ENCODE assay signal across 1 cellular context in the genomic region with DNA sequence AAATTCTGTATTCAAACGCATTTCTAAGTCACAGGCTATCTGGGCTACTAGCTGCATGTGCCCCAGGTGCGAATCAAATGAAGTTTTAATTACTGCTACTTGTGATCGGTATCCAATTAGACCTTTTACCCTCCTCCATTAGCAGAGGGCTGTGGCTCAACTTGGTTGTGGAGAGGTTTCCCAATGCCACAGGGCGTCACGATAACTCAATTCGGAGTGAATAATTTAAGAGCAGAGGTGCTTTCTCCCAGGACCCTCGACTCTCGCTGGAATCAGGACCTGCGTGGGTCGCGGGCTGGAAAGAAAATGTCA.
TF ChIP-seq lines count a peak whose summit lies in the region.

No MANE protein-coding gene starts in this region.

TF ChIP-seq in K562, 482 proteins besides CTCF, POLR2A, EP300 and RAD21 (continued from another document and continues in another):
- TF ChIP-seq, protein P1, sequence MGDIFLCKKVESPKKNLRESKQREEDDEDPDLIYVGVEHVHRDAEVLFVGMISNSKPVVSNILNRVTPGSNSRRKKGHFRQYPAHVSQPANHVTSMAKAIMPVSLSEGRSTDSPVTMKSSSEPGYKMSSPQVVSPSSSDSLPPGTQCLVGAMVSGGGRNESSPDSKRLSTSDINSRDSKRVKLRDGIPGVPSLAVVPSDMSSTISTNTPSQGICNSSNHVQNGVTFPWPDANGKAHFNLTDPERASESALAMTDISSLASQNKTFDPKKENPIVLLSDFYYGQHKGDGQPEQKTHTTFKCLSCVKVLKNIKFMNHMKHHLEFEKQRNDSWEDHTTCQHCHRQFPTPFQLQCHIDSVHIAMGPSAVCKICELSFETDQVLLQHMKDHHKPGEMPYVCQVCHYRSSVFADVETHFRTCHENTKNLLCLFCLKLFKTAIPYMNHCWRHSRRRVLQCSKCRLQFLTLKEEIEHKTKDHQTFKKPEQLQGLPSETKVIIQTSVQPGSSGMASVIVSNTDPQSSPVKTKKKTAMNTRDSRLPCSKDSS (IDR thresholded peaks at IDR 0.05; ENCODE audit: low read depth, partially characterized antibody) = no peak
- no peak for TF ChIP-seq ZNF197 (CRISPR knock-in tag; IDR thresholded peaks at IDR 0.05; ENCODE audit: low read depth)
- no peak for TF ChIP-seq TCF3 (CRISPR knock-in tag; IDR thresholded peaks at IDR 0.05)
- TF ChIP-seq, protein P2, sequence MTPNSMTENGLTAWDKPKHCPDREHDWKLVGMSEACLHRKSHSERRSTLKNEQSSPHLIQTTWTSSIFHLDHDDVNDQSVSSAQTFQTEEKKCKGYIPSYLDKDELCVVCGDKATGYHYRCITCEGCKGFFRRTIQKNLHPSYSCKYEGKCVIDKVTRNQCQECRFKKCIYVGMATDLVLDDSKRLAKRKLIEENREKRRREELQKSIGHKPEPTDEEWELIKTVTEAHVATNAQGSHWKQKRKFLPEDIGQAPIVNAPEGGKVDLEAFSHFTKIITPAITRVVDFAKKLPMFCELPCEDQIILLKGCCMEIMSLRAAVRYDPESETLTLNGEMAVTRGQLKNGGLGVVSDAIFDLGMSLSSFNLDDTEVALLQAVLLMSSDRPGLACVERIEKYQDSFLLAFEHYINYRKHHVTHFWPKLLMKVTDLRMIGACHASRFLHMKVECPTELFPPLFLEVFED (CRISPR knock-in tag; conservative IDR thresholded peaks at IDR 0.05) = no peak
- TF ChIP-seq ELF2 (CRISPR knock-in tag; IDR thresholded peaks at IDR 0.05) = no peak
- TF ChIP-seq HDAC1 (IDR thresholded peaks at IDR 0.05) = 0 out of 4 replicates have a peak, but pooled peaks of 1 of the 2 experiments have one; percentile 81
- no peak for TF ChIP-seq MCM5 (IDR thresholded peaks at IDR 0.05; ENCODE audit: low read depth)
- TF ChIP-seq TGIF2 (CRISPR knock-in tag; IDR thresholded peaks at IDR 0.05) = no peak
- TF ChIP-seq MBD2 (IDR thresholded peaks at IDR 0.05; ENCODE audit: borderline replicate concordance, low read depth) = no peak
- TF ChIP-seq ZNF408 (CRISPR knock-in tag; IDR thresholded peaks at IDR 0.05; ENCODE audit: low read depth) = no peak
- no peak for TF ChIP-seq IFI16 (CRISPR knock-in tag; IDR thresholded peaks at IDR 0.05)
- TF ChIP-seq, protein P3, sequence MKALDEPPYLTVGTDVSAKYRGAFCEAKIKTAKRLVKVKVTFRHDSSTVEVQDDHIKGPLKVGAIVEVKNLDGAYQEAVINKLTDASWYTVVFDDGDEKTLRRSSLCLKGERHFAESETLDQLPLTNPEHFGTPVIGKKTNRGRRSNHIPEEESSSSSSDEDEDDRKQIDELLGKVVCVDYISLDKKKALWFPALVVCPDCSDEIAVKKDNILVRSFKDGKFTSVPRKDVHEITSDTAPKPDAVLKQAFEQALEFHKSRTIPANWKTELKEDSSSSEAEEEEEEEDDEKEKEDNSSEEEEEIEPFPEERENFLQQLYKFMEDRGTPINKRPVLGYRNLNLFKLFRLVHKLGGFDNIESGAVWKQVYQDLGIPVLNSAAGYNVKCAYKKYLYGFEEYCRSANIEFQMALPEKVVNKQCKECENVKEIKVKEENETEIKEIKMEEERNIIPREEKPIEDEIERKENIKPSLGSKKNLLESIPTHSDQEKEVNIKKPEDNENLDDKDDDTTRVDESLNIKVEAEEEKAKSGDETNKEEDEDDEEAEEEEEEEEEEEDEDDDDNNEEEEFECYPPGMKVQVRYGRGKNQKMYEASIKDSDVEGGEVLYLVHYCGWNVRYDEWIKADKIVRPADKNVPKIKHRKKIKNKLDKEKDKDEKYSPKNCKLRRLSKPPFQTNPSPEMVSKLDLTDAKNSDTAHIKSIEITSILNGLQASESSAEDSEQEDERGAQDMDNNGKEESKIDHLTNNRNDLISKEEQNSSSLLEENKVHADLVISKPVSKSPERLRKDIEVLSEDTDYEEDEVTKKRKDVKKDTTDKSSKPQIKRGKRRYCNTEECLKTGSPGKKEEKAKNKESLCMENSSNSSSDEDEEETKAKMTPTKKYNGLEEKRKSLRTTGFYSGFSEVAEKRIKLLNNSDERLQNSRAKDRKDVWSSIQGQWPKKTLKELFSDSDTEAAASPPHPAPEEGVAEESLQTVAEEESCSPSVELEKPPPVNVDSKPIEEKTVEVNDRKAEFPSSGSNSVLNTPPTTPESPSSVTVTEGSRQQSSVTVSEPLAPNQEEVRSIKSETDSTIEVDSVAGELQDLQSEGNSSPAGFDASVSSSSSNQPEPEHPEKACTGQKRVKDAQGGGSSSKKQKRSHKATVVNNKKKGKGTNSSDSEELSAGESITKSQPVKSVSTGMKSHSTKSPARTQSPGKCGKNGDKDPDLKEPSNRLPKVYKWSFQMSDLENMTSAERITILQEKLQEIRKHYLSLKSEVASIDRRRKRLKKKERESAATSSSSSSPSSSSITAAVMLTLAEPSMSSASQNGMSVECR (CRISPR knock-in tag; IDR thresholded peaks at IDR 0.05) = 0 out of 2 replicates have a peak, but pooled peaks have one; percentile 38
- no peak for TF ChIP-seq CREBBP (IDR thresholded peaks at IDR 0.05; ENCODE audit: low read depth, low read length)
- TF ChIP-seq SMARCE1 (IDR thresholded peaks at IDR 0.05) = 0 out of 2 replicates have a peak, but pooled peaks have one; percentile 37
- no peak for TF ChIP-seq BRCA1 (IDR thresholded peaks at IDR 0.05)
- TF ChIP-seq BRCA1 (CRISPR knock-in tag; IDR thresholded peaks at IDR 0.05) = no peak
- TF ChIP-seq, protein P4, sequence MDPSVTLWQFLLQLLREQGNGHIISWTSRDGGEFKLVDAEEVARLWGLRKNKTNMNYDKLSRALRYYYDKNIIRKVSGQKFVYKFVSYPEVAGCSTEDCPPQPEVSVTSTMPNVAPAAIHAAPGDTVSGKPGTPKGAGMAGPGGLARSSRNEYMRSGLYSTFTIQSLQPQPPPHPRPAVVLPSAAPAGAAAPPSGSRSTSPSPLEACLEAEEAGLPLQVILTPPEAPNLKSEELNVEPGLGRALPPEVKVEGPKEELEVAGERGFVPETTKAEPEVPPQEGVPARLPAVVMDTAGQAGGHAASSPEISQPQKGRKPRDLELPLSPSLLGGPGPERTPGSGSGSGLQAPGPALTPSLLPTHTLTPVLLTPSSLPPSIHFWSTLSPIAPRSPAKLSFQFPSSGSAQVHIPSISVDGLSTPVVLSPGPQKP (CRISPR knock-in tag; IDR thresholded peaks at IDR 0.05) = no peak
- TF ChIP-seq, protein P5, sequence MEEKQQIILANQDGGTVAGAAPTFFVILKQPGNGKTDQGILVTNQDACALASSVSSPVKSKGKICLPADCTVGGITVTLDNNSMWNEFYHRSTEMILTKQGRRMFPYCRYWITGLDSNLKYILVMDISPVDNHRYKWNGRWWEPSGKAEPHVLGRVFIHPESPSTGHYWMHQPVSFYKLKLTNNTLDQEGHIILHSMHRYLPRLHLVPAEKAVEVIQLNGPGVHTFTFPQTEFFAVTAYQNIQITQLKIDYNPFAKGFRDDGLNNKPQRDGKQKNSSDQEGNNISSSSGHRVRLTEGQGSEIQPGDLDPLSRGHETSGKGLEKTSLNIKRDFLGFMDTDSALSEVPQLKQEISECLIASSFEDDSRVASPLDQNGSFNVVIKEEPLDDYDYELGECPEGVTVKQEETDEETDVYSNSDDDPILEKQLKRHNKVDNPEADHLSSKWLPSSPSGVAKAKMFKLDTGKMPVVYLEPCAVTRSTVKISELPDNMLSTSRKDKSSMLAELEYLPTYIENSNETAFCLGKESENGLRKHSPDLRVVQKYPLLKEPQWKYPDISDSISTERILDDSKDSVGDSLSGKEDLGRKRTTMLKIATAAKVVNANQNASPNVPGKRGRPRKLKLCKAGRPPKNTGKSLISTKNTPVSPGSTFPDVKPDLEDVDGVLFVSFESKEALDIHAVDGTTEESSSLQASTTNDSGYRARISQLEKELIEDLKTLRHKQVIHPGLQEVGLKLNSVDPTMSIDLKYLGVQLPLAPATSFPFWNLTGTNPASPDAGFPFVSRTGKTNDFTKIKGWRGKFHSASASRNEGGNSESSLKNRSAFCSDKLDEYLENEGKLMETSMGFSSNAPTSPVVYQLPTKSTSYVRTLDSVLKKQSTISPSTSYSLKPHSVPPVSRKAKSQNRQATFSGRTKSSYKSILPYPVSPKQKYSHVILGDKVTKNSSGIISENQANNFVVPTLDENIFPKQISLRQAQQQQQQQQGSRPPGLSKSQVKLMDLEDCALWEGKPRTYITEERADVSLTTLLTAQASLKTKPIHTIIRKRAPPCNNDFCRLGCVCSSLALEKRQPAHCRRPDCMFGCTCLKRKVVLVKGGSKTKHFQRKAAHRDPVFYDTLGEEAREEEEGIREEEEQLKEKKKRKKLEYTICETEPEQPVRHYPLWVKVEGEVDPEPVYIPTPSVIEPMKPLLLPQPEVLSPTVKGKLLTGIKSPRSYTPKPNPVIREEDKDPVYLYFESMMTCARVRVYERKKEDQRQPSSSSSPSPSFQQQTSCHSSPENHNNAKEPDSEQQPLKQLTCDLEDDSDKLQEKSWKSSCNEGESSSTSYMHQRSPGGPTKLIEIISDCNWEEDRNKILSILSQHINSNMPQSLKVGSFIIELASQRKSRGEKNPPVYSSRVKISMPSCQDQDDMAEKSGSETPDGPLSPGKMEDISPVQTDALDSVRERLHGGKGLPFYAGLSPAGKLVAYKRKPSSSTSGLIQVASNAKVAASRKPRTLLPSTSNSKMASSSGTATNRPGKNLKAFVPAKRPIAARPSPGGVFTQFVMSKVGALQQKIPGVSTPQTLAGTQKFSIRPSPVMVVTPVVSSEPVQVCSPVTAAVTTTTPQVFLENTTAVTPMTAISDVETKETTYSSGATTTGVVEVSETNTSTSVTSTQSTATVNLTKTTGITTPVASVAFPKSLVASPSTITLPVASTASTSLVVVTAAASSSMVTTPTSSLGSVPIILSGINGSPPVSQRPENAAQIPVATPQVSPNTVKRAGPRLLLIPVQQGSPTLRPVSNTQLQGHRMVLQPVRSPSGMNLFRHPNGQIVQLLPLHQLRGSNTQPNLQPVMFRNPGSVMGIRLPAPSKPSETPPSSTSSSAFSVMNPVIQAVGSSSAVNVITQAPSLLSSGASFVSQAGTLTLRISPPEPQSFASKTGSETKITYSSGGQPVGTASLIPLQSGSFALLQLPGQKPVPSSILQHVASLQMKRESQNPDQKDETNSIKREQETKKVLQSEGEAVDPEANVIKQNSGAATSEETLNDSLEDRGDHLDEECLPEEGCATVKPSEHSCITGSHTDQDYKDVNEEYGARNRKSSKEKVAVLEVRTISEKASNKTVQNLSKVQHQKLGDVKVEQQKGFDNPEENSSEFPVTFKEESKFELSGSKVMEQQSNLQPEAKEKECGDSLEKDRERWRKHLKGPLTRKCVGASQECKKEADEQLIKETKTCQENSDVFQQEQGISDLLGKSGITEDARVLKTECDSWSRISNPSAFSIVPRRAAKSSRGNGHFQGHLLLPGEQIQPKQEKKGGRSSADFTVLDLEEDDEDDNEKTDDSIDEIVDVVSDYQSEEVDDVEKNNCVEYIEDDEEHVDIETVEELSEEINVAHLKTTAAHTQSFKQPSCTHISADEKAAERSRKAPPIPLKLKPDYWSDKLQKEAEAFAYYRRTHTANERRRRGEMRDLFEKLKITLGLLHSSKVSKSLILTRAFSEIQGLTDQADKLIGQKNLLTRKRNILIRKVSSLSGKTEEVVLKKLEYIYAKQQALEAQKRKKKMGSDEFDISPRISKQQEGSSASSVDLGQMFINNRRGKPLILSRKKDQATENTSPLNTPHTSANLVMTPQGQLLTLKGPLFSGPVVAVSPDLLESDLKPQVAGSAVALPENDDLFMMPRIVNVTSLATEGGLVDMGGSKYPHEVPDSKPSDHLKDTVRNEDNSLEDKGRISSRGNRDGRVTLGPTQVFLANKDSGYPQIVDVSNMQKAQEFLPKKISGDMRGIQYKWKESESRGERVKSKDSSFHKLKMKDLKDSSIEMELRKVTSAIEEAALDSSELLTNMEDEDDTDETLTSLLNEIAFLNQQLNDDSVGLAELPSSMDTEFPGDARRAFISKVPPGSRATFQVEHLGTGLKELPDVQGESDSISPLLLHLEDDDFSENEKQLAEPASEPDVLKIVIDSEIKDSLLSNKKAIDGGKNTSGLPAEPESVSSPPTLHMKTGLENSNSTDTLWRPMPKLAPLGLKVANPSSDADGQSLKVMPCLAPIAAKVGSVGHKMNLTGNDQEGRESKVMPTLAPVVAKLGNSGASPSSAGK (IDR thresholded peaks at IDR 0.05) = peak; percentile 1
- peak; percentile 26 for TF ChIP-seq CHD1 (IDR thresholded peaks at IDR 0.05; ENCODE audit: low read length)
- TF ChIP-seq, protein P6, sequence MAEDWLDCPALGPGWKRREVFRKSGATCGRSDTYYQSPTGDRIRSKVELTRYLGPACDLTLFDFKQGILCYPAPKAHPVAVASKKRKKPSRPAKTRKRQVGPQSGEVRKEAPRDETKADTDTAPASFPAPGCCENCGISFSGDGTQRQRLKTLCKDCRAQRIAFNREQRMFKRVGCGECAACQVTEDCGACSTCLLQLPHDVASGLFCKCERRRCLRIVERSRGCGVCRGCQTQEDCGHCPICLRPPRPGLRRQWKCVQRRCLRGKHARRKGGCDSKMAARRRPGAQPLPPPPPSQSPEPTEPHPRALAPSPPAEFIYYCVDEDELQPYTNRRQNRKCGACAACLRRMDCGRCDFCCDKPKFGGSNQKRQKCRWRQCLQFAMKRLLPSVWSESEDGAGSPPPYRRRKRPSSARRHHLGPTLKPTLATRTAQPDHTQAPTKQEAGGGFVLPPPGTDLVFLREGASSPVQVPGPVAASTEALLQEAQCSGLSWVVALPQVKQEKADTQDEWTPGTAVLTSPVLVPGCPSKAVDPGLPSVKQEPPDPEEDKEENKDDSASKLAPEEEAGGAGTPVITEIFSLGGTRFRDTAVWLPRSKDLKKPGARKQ (CRISPR knock-in tag; IDR thresholded peaks at IDR 0.05) = no peak
- TF ChIP-seq TCF7L2 (IDR thresholded peaks at IDR 0.05; ENCODE audit: low read depth, low read length) = no peak
- TF ChIP-seq NRF1 (conservative IDR thresholded peaks at IDR 0.05 in 1 of 2, IDR thresholded peaks at IDR 0.05 in 1 of 2) = no peak
- TF ChIP-seq, protein P7, sequence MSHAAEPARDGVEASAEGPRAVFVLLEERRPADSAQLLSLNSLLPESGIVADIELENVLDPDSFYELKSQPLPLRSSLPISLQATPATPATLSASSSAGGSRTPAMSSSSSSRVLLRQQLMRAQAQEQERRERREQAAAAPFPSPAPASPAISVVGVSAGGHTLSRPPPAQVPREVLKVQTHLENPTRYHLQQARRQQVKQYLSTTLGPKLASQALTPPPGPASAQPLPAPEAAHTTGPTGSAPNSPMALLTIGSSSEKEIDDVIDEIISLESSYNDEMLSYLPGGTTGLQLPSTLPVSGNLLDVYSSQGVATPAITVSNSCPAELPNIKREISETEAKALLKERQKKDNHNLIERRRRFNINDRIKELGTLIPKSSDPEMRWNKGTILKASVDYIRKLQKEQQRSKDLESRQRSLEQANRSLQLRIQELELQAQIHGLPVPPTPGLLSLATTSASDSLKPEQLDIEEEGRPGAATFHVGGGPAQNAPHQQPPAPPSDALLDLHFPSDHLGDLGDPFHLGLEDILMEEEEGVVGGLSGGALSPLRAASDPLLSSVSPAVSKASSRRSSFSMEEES (CRISPR knock-in tag; IDR thresholded peaks at IDR 0.05) = no peak
- TF ChIP-seq KAT8 (IDR thresholded peaks at IDR 0.05; ENCODE audit: low read depth) = no peak
- TF ChIP-seq ZNF75A (CRISPR knock-in tag; IDR thresholded peaks at IDR 0.05) = no peak
- no peak for TF ChIP-seq CTBP1 (IDR thresholded peaks at IDR 0.05; ENCODE audit: borderline replicate concordance)
- TF ChIP-seq, protein P8, sequence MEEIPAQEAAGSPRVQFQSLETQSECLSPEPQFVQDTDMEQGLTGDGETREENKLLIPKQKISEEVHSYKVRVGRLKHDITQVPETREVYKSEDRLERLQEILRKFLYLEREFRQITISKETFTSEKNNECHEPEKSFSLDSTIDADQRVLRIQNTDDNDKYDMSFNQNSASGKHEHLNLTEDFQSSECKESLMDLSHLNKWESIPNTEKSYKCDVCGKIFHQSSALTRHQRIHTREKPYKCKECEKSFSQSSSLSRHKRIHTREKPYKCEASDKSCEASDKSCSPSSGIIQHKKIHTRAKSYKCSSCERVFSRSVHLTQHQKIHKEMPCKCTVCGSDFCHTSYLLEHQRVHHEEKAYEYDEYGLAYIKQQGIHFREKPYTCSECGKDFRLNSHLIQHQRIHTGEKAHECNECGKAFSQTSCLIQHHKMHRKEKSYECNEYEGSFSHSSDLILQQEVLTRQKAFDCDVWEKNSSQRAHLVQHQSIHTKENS (CRISPR knock-in tag; IDR thresholded peaks at IDR 0.05) = no peak
- TF ChIP-seq ZNF324 (CRISPR knock-in tag; IDR thresholded peaks at IDR 0.05) = 0 out of 2 replicates have a peak, but pooled peaks have one; percentile 11
- no peak for TF ChIP-seq MAFK (IDR thresholded peaks at IDR 0.05; ENCODE audit: low read length)
